11 cellular contexts compared by ENCODE assay signal in genomic region chr15:34271493-34271892, GRCh38. TPM values are rescaled to one million over a fixed set of nuclear protein-coding genes. Genes with fewer than 3 reads are reported as not detected.
A peak's percentile ranks its signal among the peaks of the same experiment; 100 is the strongest.
DNase-seq lines count a peak whose midpoint lies in the region; ATAC-seq and TF ChIP-seq lines count a peak whose summit lies in the region.
"Had no signal": no experiment of that assay in that cellular context is flagged by ENCODE, and none has a peak within 500 bp of the region (broad histone marks: within the 10 kb centered on the region; RNA-seq: fewer than 3 reads in every experiment).

No MANE protein-coding gene starts in this region.

- no peak overlapping the region for H3K4me3 ChIP-seq in epithelial cell of esophagus (ENCODE audit: low read length)
- no peak overlapping the region for H3K4me3 ChIP-seq in neural progenitor cell

- H3K9ac ChIP-seq in neural progenitor cell = no peak overlapping the region

- H2AFZ ChIP-seq in neural progenitor cell (replicated peaks) = no peak overlapping the region

- peaks cover 79% of the 10 kb centered on the region for H3K4me1 Mint-ChIP-seq in osteocyte (ENCODE audit: unreplicated experiment)
- peaks cover 0 to 4% of the 10 kb centered on the region in 2 donors for H3K4me1 Mint-ChIP-seq in effector memory CD8-positive, alpha-beta T cell (ENCODE audit: low read depth in 2 of 2)
- H3K4me1 Mint-ChIP-seq in neural progenitor cell = no peaks in the 10 kb centered on the region
- H3K4me1 Mint-ChIP-seq: nephron progenitor cell had no signal

- H3K4me2 ChIP-seq in neural progenitor cell = no peak overlapping the region

- no peak overlapping the region for H3K4me3 Mint-ChIP-seq in osteocyte (ENCODE audit: unreplicated experiment)
- no peak overlapping the region for H3K4me3 Mint-ChIP-seq in effector memory CD8-positive, alpha-beta T cell
- no peak overlapping the region for H3K4me3 Mint-ChIP-seq in neural progenitor cell
- H3K4me3 Mint-ChIP-seq: nephron progenitor cell had no signal

- no peaks in the 10 kb centered on the region for H3F3A ChIP-seq in neural progenitor cell (ENCODE audit: low read depth)

- DNase-seq in EL (peak; percentile 50), M059J (ENCODE audit: low read depth) (peak; percentile 72), epithelial cell of esophagus (ENCODE audit: low read depth) (peak; percentile 90), osteocyte (ENCODE audit: extremely low spot score, unreplicated experiment) (no peak), neural progenitor cell (ENCODE audit: low spot score) (no peak)
- DNase-seq in effector memory CD8-positive, alpha-beta T cell = no peak
- DNase-seq in activated CD4-positive, alpha-beta T cell treated with anti-CD3 and anti-CD28 coated beads for 48 hours = no peak
- DNase-seq: DND-41, NCI-H2227 treated with DMSO at 0.1 percent for 48 hours, nephron progenitor cell had no signal

- no peak overlapping the region for H3K27ac ChIP-seq in neural progenitor cell

- no peaks in the 10 kb centered on the region for H3K27me3 ChIP-seq in neural progenitor cell

- no peak for TF ChIP-seq CTCF in epithelial cell of esophagus (IDR thresholded peaks at IDR 0.05; ENCODE audit: insufficient read depth, low read depth, low read length, missing control alignments)
- TF ChIP-seq CTCF in osteocyte (IDR thresholded peaks at IDR 0.05) = no peak
- TF ChIP-seq CTCF in neural progenitor cell (IDR thresholded peaks at IDR 0.05) = no peak

- no peaks in the 10 kb centered on the region for H3K79me2 ChIP-seq in neural progenitor cell (ENCODE audit: low read depth)

- H3K27me3 Mint-ChIP-seq in osteocyte (ENCODE audit: unreplicated experiment) (no peaks in the 10 kb centered on the region), neural progenitor cell (ENCODE audit: insufficient read depth, low read depth) (no peaks in the 10 kb centered on the region)
- no peaks in the 10 kb centered on the region for H3K27me3 Mint-ChIP-seq in effector memory CD8-positive, alpha-beta T cell

- H3K9me3 Mint-ChIP-seq in osteocyte (ENCODE audit: unreplicated experiment) (no peaks in the 10 kb centered on the region), neural progenitor cell (no peaks in the 10 kb centered on the region)
- H3K9me3 Mint-ChIP-seq in effector memory CD8-positive, alpha-beta T cell = no peaks in the 10 kb centered on the region
- H3K9me3 Mint-ChIP-seq: nephron progenitor cell had no signal

- H3K36me3 Mint-ChIP-seq in osteocyte (ENCODE audit: unreplicated experiment) = peaks cover 7% of the 10 kb centered on the region
- H3K36me3 Mint-ChIP-seq in effector memory CD8-positive, alpha-beta T cell (ENCODE audit: insufficient read depth) = peaks cover 9% of the 10 kb centered on the region
- H3K36me3 Mint-ChIP-seq in neural progenitor cell = no peaks in the 10 kb centered on the region

- H3K4me1 ChIP-seq in neural progenitor cell = no peaks in the 10 kb centered on the region

- no peak for ATAC-seq in effector memory CD8-positive, alpha-beta T cell (replicated peaks)
- ATAC-seq: activated naive CD4-positive, alpha-beta T cell treated with anti-CD3 and anti-CD28 coated beads, Interleukin-2, amount 50 U/mL, for 72 hours had no signal

- H3K36me3 ChIP-seq in neural progenitor cell = no peaks in the 10 kb centered on the region

- H3K9me3 ChIP-seq in neural progenitor cell (ENCODE audit: low read depth) = no peaks in the 10 kb centered on the region

- no peaks in the 10 kb centered on the region for H4K20me1 ChIP-seq in neural progenitor cell (ENCODE audit: low read depth)

- H3K27ac Mint-ChIP-seq in osteocyte (ENCODE audit: unreplicated experiment) (peak overlapping the region; percentile 54), neural progenitor cell (no peak overlapping the region)
- H3K27ac Mint-ChIP-seq in effector memory CD8-positive, alpha-beta T cell = peak overlapping the region in 1 of 2 donors; percentile 64
- H3K27ac Mint-ChIP-seq: nephron progenitor cell had no signal

RNA-seq across cellular contexts. Expression of gene EMC4, which starts 46.7 kb away (rescaled TPM):
- total RNA-seq in M059J (2014; rRNA removed; shearing (Covaris generic)) = 170 and 252 TPM in 2 replicates
- 108 and 112 TPM in 2 replicates for total RNA-seq in osteocyte
- 139 and 173 TPM in 2 replicates for total RNA-seq in neural progenitor cell (ENCODE audit: low replicate concordance)

Comparison
In these comparisons a context has a peak if more than half of its experiments do, and no peak if none do; other contexts are left out.
1. DNase-seq: peak in EL (single experiment), M059J (single experiment) and epithelial cell of esophagus (single experiment); none in osteocyte (single experiment), effector memory CD8-positive, alpha-beta T cell (0 of 3), neural progenitor cell (single experiment) and activated CD4-positive, alpha-beta T cell treated with anti-CD3 and anti-CD28 coated beads for 48 hours (single experiment).